9 cellular contexts compared by ENCODE assay signal in genomic region chr2:191617589-191617988, GRCh38.
DNase-seq lines count a peak whose midpoint lies in the region; ATAC-seq lines count a peak whose summit lies in the region.
"Had no signal": no experiment of that assay in that cellular context is flagged by ENCODE, and none has a peak within 500 bp of the region (broad histone marks: within the 10 kb centered on the region; RNA-seq: fewer than 3 reads in every experiment).

No MANE protein-coding gene starts in this region.

- DNase-seq in NOMO-1 (lab: John Stamatoyannopoulos, UW; ENCODE audit: unreplicated experiment in 2 of 2) (peak; percentile 21 to 61), NOMO-1 treated with dmso at 0.1 percent for 144 hours (lab: John Stamatoyannopoulos, UW; ENCODE audit: unreplicated experiment) (no peak), left lobe of liver (ENCODE audit: low spot score) (no peak), NCI-H510A (lab: John Stamatoyannopoulos, UW) (no peak), hepatic stellate cell (ENCODE audit: low spot score) (no peak)
- peak; percentile 18 for DNase-seq in activated CD4-positive, alpha-beta T cell treated with anti-CD3 and anti-CD28 coated beads for 1 hour
- DNase-seq in naive thymus-derived CD8-positive, alpha-beta T cell = peak; percentile 6 to 86 (median 62)

- H3K27ac Mint-ChIP-seq in naive thymus-derived CD8-positive, alpha-beta T cell = peak overlapping the region; percentile 60 to 96 (median 89)

- POLR2A ChIA-PET in naive thymus-derived CD8-positive, alpha-beta T cell (lab: Charles Lee) = interaction anchor here (1.0 to 6.5 kb wide), 6 partner anchors 12 to 68 kb away, joined by 3 to 94 read pairs (median 4); partner anchors contain the start of gene NABP1

- H3K36me3 Mint-ChIP-seq in naive thymus-derived CD8-positive, alpha-beta T cell = no peaks in the 10 kb centered on the region

- H3K4me3 Mint-ChIP-seq in naive thymus-derived CD8-positive, alpha-beta T cell = peak overlapping the region; percentile 2 to 76 (median 52)

- ATAC-seq in HG03108 (IDR thresholded peaks at IDR 0.05; ENCODE audit: unreplicated experiment) (peak; percentile 96), left lobe of liver (no peak)
- ATAC-seq in naive thymus-derived CD8-positive, alpha-beta T cell = peak; percentile 97 to 98
- ATAC-seq: A549 had no signal

- no peaks in the 10 kb centered on the region for H3K9me3 Mint-ChIP-seq in naive thymus-derived CD8-positive, alpha-beta T cell

- peaks cover 23 to 52% (median 39%) of the 10 kb centered on the region in 4 donors for H3K4me1 Mint-ChIP-seq in naive thymus-derived CD8-positive, alpha-beta T cell

- no peaks in the 10 kb centered on the region for H3K27me3 Mint-ChIP-seq in naive thymus-derived CD8-positive, alpha-beta T cell

Comparison
In these comparisons a context has a peak if more than half of its experiments do, and no peak if none do; other contexts are left out.
1. DNase-seq: peak in NOMO-1 (2 of 2), activated CD4-positive, alpha-beta T cell treated with anti-CD3 and anti-CD28 coated beads for 1 hour (single experiment) and naive thymus-derived CD8-positive, alpha-beta T cell (10 of 10); none in NOMO-1 treated with dmso at 0.1 percent for 144 hours (single experiment), left lobe of liver (single experiment), NCI-H510A (single experiment) and hepatic stellate cell (single experiment).